Comparison of ENCODE assay signal across 20 cellular contexts in the genomic region with DNA sequence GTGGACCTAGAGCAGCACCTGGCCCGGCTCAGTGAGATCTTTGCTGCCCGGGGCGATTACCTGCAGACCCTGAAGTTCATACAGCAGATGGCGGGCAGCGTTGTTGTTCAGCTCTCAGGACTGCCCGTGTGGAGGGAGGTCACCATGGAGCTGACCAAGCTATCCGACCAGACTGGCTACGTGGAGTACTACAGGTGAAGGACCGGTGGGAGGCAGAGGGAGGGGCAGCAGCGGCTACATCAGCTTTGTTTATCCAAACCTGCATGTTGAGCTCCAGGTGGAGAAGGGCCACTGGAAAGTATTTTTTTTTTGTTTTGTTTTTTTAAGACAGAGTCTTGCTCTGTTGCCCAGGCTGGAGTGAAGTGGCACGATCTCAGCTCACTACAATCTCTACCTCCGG. TPM values are rescaled to one million over a fixed set of nuclear protein-coding genes. Genes with fewer than 3 reads are reported as not detected.
DNase-seq lines count a peak whose midpoint lies in the region; ATAC-seq and TF ChIP-seq lines count a peak whose summit lies in the region.
"Had no signal": no experiment of that assay in that cellular context is flagged by ENCODE, and none has a peak within 500 bp of the region (broad histone marks: within the 10 kb centered on the region; RNA-seq: fewer than 3 reads in every experiment).

No MANE protein-coding gene starts in this region.

- H3K27me3 ChIP-seq in dorsolateral prefrontal cortex = no peaks in the 10 kb centered on the region
- H3K27me3 ChIP-seq: BE2C had no signal

- TF ChIP-seq CTCF in dorsolateral prefrontal cortex (IDR thresholded peaks at IDR 0.05 in 54 of 56, conservative IDR thresholded peaks at IDR 0.05 in 2 of 56; ENCODE audit: low read depth in 1 of 56, partially characterized antibody in 56 of 56) = no peak

- CTCF ChIA-PET in activated CD4-positive, alpha-beta T cell treated with anti-CD3 and anti-CD28 coated beads for 36 hours (lab: Charles Lee) = interaction anchor here (0.6 to 1.5 kb wide), 2 partner anchors 8 to 1559 kb away, joined by 3 to 8 read pairs; no protein-coding TSS in a partner anchor

- no peaks in the 10 kb centered on the region for H3K27me3 Mint-ChIP-seq in activated CD4-positive, alpha-beta T cell treated with anti-CD3 and anti-CD28 coated beads, Interleukin-2, amount 10 ng/mL, durations not matched to agents 24 days and 14 days
- no peaks in the 10 kb centered on the region for H3K27me3 Mint-ChIP-seq in activated CD4-positive, alpha-beta T cell treated with anti-CD3 and anti-CD28 coated beads for 36 hours
- H3K27me3 Mint-ChIP-seq: CD4-positive, CD25-positive, alpha-beta regulatory T cell; CD8-positive, alpha-beta memory T cell had no signal

- H3K27ac Mint-ChIP-seq in activated CD4-positive, alpha-beta T cell treated with anti-CD3 and anti-CD28 coated beads, Interleukin-2, amount 10 ng/mL, durations not matched to agents 24 days and 14 days = no peak overlapping the region
- H3K27ac Mint-ChIP-seq in activated CD4-positive, alpha-beta T cell treated with anti-CD3 and anti-CD28 coated beads for 36 hours = no peak overlapping the region
- H3K27ac Mint-ChIP-seq: CD4-positive, CD25-positive, alpha-beta regulatory T cell; CD8-positive, alpha-beta memory T cell had no signal

- H3K36me3 Mint-ChIP-seq in activated CD4-positive, alpha-beta T cell treated with anti-CD3 and anti-CD28 coated beads, Interleukin-2, amount 10 ng/mL, durations not matched to agents 24 days and 14 days (ENCODE audit: low read depth) = no peaks in the 10 kb centered on the region
- no peaks in the 10 kb centered on the region for H3K36me3 Mint-ChIP-seq in activated CD4-positive, alpha-beta T cell treated with anti-CD3 and anti-CD28 coated beads for 36 hours (ENCODE audit: low read depth)

- peak overlapping the region; percentile 98 for H3K27ac ChIP-seq in angular gyrus (ENCODE audit: low read depth, low read length)
- peak overlapping the region in 58 of 59 donors; percentile 8 to 100 (median 97) for H3K27ac ChIP-seq in dorsolateral prefrontal cortex
- peak overlapping the region; percentile 94 for H3K27ac ChIP-seq in temporal lobe (ENCODE audit: low read depth, low read length)
- H3K27ac ChIP-seq: GM23248 had no signal

- no peak for ATAC-seq in HG02798 (IDR thresholded peaks at IDR 0.05; ENCODE audit: poor library complexity, unreplicated experiment)
- no peak for ATAC-seq in activated CD4-positive, alpha-beta T cell treated with anti-CD3 and anti-CD28 coated beads for 36 hours

- H3K9me3 Mint-ChIP-seq in activated CD4-positive, alpha-beta T cell treated with anti-CD3 and anti-CD28 coated beads, Interleukin-2, amount 10 ng/mL, durations not matched to agents 24 days and 14 days = no peaks in the 10 kb centered on the region
- H3K9me3 Mint-ChIP-seq in activated CD4-positive, alpha-beta T cell treated with anti-CD3 and anti-CD28 coated beads for 36 hours (ENCODE audit: low read depth) = no peaks in the 10 kb centered on the region
- H3K9me3 Mint-ChIP-seq: CD4-positive, CD25-positive, alpha-beta regulatory T cell; CD8-positive, alpha-beta memory T cell had no signal

- no peaks in the 10 kb centered on the region for H3K4me1 Mint-ChIP-seq in activated CD4-positive, alpha-beta T cell treated with anti-CD3 and anti-CD28 coated beads, Interleukin-2, amount 10 ng/mL, durations not matched to agents 24 days and 14 days
- no peaks in the 10 kb centered on the region for H3K4me1 Mint-ChIP-seq in activated CD4-positive, alpha-beta T cell treated with anti-CD3 and anti-CD28 coated beads for 36 hours
- H3K4me1 Mint-ChIP-seq: CD8-positive, alpha-beta memory T cell had no signal

- DNase-seq in dorsolateral prefrontal cortex (no peak), H4 (ENCODE audit: low spot score) (no peak)
- no peak for DNase-seq in activated CD4-positive, alpha-beta T cell treated with anti-CD3 and anti-CD28 coated beads, Interleukin-2, amount 10 ng/mL, durations not matched to agents 24 days and 14 days
- no peak for DNase-seq in activated CD4-positive, alpha-beta T cell treated with anti-CD3 and anti-CD28 coated beads for 36 hours
- DNase-seq: ACHN; BE2C; CD4-positive, CD25-positive, alpha-beta regulatory T cell; CD8-positive, alpha-beta memory T cell; COR-L47; DMS 273 treated with DMSO at 0.1 percent for 48 hours; DMS53; DND-41; EL; GM23248; HCEC 1CT; IMR-90 had no signal

- POLR2A ChIA-PET in activated CD4-positive, alpha-beta T cell treated with anti-CD3 and anti-CD28 coated beads for 36 hours (lab: Charles Lee) = no interaction called here

- intact Hi-C loops in dorsolateral prefrontal cortex (cut with DNase I) = no loop called here
- intact Hi-C loops in activated CD4-positive, alpha-beta T cell treated with anti-CD3 and anti-CD28 coated beads, Interleukin-2, amount 10 ng/mL, durations not matched to agents 24 days and 14 days (cut with micrococcal nuclease) = no loop called here
- intact Hi-C loops in activated CD4-positive, alpha-beta T cell treated with anti-CD3 and anti-CD28 coated beads for 36 hours (cut with DNase I, micrococcal nuclease) = no loop called here

- H3K4me3 Mint-ChIP-seq in activated CD4-positive, alpha-beta T cell treated with anti-CD3 and anti-CD28 coated beads, Interleukin-2, amount 10 ng/mL, durations not matched to agents 24 days and 14 days = no peak overlapping the region
- H3K4me3 Mint-ChIP-seq in activated CD4-positive, alpha-beta T cell treated with anti-CD3 and anti-CD28 coated beads for 36 hours = no peak overlapping the region
- H3K4me3 Mint-ChIP-seq: CD4-positive, CD25-positive, alpha-beta regulatory T cell; CD8-positive, alpha-beta memory T cell had no signal

- H3K4me3 ChIP-seq in dorsolateral prefrontal cortex = no peak overlapping the region
- H3K4me3 ChIP-seq: GM23248 had no signal

RNA-seq across cellular contexts. Expression of gene TTYH2, which starts 23.9 kb away (rescaled TPM):
- 100 to 1,000 TPM in 71 of 120 experiments, 10 to 100 TPM in 49; 29.4 to 409 (median 112) TPM for total RNA-seq in dorsolateral prefrontal cortex
- 6.4 TPM for total RNA-seq in temporal lobe
- total RNA-seq in H4 (2014; rRNA removed; shearing (Covaris generic)) = 3.0 and 9.3 TPM in 2 replicates
- 7.8 and 8.1 TPM in 2 replicates for total RNA-seq in activated CD4-positive, alpha-beta T cell treated with anti-CD3 and anti-CD28 coated beads, Interleukin-2, amount 10 ng/mL, durations not matched to agents 24 days and 14 days
- total RNA-seq in activated CD4-positive, alpha-beta T cell treated with anti-CD3 and anti-CD28 coated beads for 36 hours = 1 to 10 TPM; 2.7 to 3.4 TPM
- total RNA-seq: GM23248 had no signal

RNA-seq across cellular contexts. Expression of gene RPL38, which starts 33.8 kb away (rescaled TPM):
- 100 to 1,000 TPM; 444 to 745 (median 535) TPM for total RNA-seq in dorsolateral prefrontal cortex
- total RNA-seq in temporal lobe = 757 TPM
- 583 and 762 TPM in 2 replicates for total RNA-seq in H4 (2014; rRNA removed; shearing (Covaris generic))
- total RNA-seq in activated CD4-positive, alpha-beta T cell treated with anti-CD3 and anti-CD28 coated beads, Interleukin-2, amount 10 ng/mL, durations not matched to agents 24 days and 14 days = 1,176 and 1,244 TPM in 2 replicates
- 1,000 to 10,000 TPM; 1,648 to 1,818 TPM for total RNA-seq in activated CD4-positive, alpha-beta T cell treated with anti-CD3 and anti-CD28 coated beads for 36 hours

RNA-seq across cellular contexts. Expression of gene DNAI2, which starts 36.7 kb away (rescaled TPM):
- total RNA-seq in dorsolateral prefrontal cortex (under 1 TPM in 21 of 120 experiments, not detected in 99; 0.19 to 0.96 (median 0.40) TPM), temporal lobe (0.25 TPM)
- not detected in 2 replicates for total RNA-seq in H4 (2014; rRNA removed; shearing (Covaris generic))
- 0.09 and 0.26 TPM in 2 replicates for total RNA-seq in activated CD4-positive, alpha-beta T cell treated with anti-CD3 and anti-CD28 coated beads, Interleukin-2, amount 10 ng/mL, durations not matched to agents 24 days and 14 days
- total RNA-seq in activated CD4-positive, alpha-beta T cell treated with anti-CD3 and anti-CD28 coated beads for 36 hours = under 1 TPM; 0.14 to 0.49 TPM
- total RNA-seq: G401, GM23248, IMR-90 had no signal
